Comparison of ENCODE assay signal across 13 cellular contexts in genomic region chr7:36175872-36176271, GRCh38. TPM values are rescaled to one million over a fixed set of nuclear protein-coding genes. Genes with fewer than 3 reads are reported as not detected.
A peak's percentile ranks its signal among the peaks of the same experiment; 100 is the strongest.
DNase-seq lines count a peak whose midpoint lies in the region; ATAC-seq, FAIRE-seq and TF ChIP-seq lines count a peak whose summit lies in the region.
"Had no signal": no experiment of that assay in that cellular context is flagged by ENCODE, and none has a peak within 500 bp of the region (broad histone marks: within the 10 kb centered on the region; RNA-seq: fewer than 3 reads in every experiment).

No MANE protein-coding gene starts in this region.

- H3K27me3 ChIP-seq in K562 (ENCODE audit: control insufficient read depth in 2 of 2, insufficient read depth in 2 of 2, low read length in 2 of 2) (peaks cover 7 to 45% of the 10 kb centered on the region in 2 experiments), transverse colon (no peaks in the 10 kb centered on the region)

- no peak for TF ChIP-seq EP300 in K562 (IDR thresholded peaks at IDR 0.05; ENCODE audit: low read length)
- TF ChIP-seq EP300 in transverse colon (IDR thresholded peaks at IDR 0.05; ENCODE audit: low read depth): no peak

- H3K9me1 ChIP-seq in K562 (ENCODE audit: control insufficient read depth, insufficient read depth, low read length): no peaks in the 10 kb centered on the region

- TF ChIP-seq POLR2A in K562 (conservative IDR thresholded peaks at IDR 0.05) (no peak), transverse colon (IDR thresholded peaks at IDR 0.05) (no peak)

- FAIRE-seq in K562 (lab: Jason Lieb, UNC): no peak

- in situ Hi-C loops in K562 (cut with MboI): no loop called here
- in situ Hi-C loops in transverse colon (cut with MboI; ENCODE audit: low pct_ligation_motif_present in 1 of 4, low pct_unique_long_range_greater_than_20kb in 1 of 4, low sequenced_read_pairs in 3 of 4): no loop called here

- no peak overlapping the region for H3K4me2 ChIP-seq in K562 (ENCODE audit: insufficient read depth, low read length)

- H4K20me1 ChIP-seq in K562 (replicated peaks; ENCODE audit: control insufficient read depth, insufficient read depth, low read length): 0 out of 2 replicates have a peak, but pooled peaks cover 3% of the 10 kb centered on the region

- intact Hi-C loops in K562 (cut with micrococcal nuclease) (no loop called here), transverse colon (cut with DNase I; ENCODE audit: low total_unique reads) (no loop called here)

- no peak overlapping the region for H2AFZ ChIP-seq in K562 (ENCODE audit: low read depth, low read length)

- 2% methylated on average over 5 of the region's 7 CpGs for WGBS in K562 (ENCODE audit: insufficient coverage, low coverage, missing lambda C conversion rate)
- 69% methylated on average over 7 of the region's 7 CpGs; no CpG with 5 or more reads in 1 of the 2 donors for WGBS in transverse colon (ENCODE audit: low coverage in 1 of 2), 2 donors

- no peaks in the 10 kb centered on the region for H3K9me3 ChIP-seq in K562 (replicated peaks; ENCODE audit: control insufficient read depth, insufficient read depth, low read depth, low read length)
- H3K9me3 ChIP-seq in transverse colon: no peaks in the 10 kb centered on the region

- BruUV-seq in K562 (replicated peaks; lab: Mats Ljungman, UMichigan): no TSS peak

- DNase-seq in MV-4-11 (lab: John Stamatoyannopoulos, UW) (peak; percentile 78), K562 (ENCODE audit: extremely low read depth in 1 of 4, low spot score in 3 of 4) (no peak), mucosa of gallbladder (ENCODE audit: low spot score) (peak; percentile 26), transverse colon (peak; percentile 42), NCI-H2029 treated with DMSO at 0.1 percent for 48 hours (lab: John Stamatoyannopoulos, UW) (no peak)
- no peak for DNase-seq in activated CD4-positive, alpha-beta T cell treated with anti-CD3 and anti-CD28 coated beads for 4 hours
- DNase-seq: activated CD4-positive, alpha-beta T cell treated with anti-CD3 and anti-CD28 coated beads, Interleukin-2, amount 50 U/mL, for 4 hours; activated naive CD4-positive, alpha-beta T cell treated with Interleukin-2 at 50 U/mL for 16 hours; Calu3; NCI-H1436 treated with DMSO at 0.1 percent for 48 hours; NCI-H748 treated with DMSO at 0.1 percent for 48 hours; stimulated activated naive CD8-positive, alpha-beta T cell treated with anti-CD3 and anti-CD28 coated beads, Interleukin-15, Interleukin-2, amounts not matched to agents 100 U/mL and 50 U/mL, for 24 hours had no signal

- 0 out of 3 replicates have a peak, but pooled peaks have one; percentile 21 for ATAC-seq in K562
- ATAC-seq in HG03432 (IDR thresholded peaks at IDR 0.05; ENCODE audit: unreplicated experiment): no peak
- ATAC-seq: stimulated activated naive CD8-positive, alpha-beta T cell treated with anti-CD3 and anti-CD28 coated beads, Interleukin-15, Interleukin-2, amounts not matched to agents 100 U/mL and 50 U/mL, for 24 hours had no signal

- H3K4me3 ChIP-seq in K562: no peak overlapping the region
- H3K4me3 ChIP-seq in transverse colon: no peak overlapping the region

- H3K36me3 ChIP-seq in K562 (ENCODE audit: control insufficient read depth, insufficient read depth, low read length) (no peaks in the 10 kb centered on the region), transverse colon (no peaks in the 10 kb centered on the region)

- H3K27ac ChIP-seq in K562 (ENCODE audit: extremely low read depth, low read depth, low read length) (no peak overlapping the region), transverse colon (peak overlapping the region; percentile 21 to 69 (median 53))

- no peak for TF ChIP-seq RAD21 in K562 (CRISPR knock-in tag; conservative IDR thresholded peaks at IDR 0.05 in 1 of 2, IDR thresholded peaks at IDR 0.05 in 1 of 2)

- H3K4me1 ChIP-seq in K562 (replicated peaks in 1 of 2; ENCODE audit: control insufficient read depth in 2 of 2, insufficient read depth in 2 of 2, low read length in 2 of 2) (no peaks in the 10 kb centered on the region; a peak in 1 of 5 replicates), transverse colon (peaks cover 0 to 13% (median 4%) of the 10 kb centered on the region in 4 donors)

- CTCF ChIA-PET in K562 (lab: Yijun Ruan, JAX; ENCODE audit: low intra/inter-chr PET ratio): no interaction called here

- TF ChIP-seq CTCF in K562 (IDR thresholded peaks at IDR 0.05 in 2 of 3, conservative IDR thresholded peaks at IDR 0.05 in 1 of 3; ENCODE audit: insufficient read depth in 2 of 3, low read depth in 1 of 3, low read length in 3 of 3) (no peak), transverse colon (IDR thresholded peaks at IDR 0.05) (no peak)

- H3K79me2 ChIP-seq in K562 (ENCODE audit: control insufficient read depth, insufficient read depth, low read length): no peaks in the 10 kb centered on the region

- POLR2A ChIA-PET in K562 (lab: Yijun Ruan, JAX): interaction anchor here (1.4 kb wide), 1 partner anchor 9 kb away, joined by 3 read pairs; no protein-coding TSS in a partner anchor

- no peak overlapping the region for H3K9ac ChIP-seq in K562 (ENCODE audit: insufficient read depth in 1 of 2, low read depth in 2 of 2, low read length in 2 of 2)

TF ChIP-seq in K562, 482 proteins besides CTCF, POLR2A, EP300 and RAD21:
- TF ChIP-seq NR2C2 (CRISPR knock-in tag; IDR thresholded peaks at IDR 0.05) (no peak), NR2C2 (tag; IDR thresholded peaks at IDR 0.05) (0 out of 2 replicates have a peak, but pooled peaks have one; percentile 17), ZNF785 (CRISPR knock-in tag; IDR thresholded peaks at IDR 0.05) (no peak)
TF ChIP-seq in K562: peak in this region for 1.

RNA-seq across cellular contexts. Expression of gene EEPD1, which starts 22.8 kb away (rescaled TPM):
- 0.77 and 1.5 TPM in 2 replicates for total RNA-seq in K562 (2011; cell fraction: chromatin; rRNA removed; ENCODE audit: low replicate concordance)
- 1.3 and 1.5 TPM in 2 replicates for total RNA-seq in K562 (2011; cell fraction: nucleolus; rRNA removed)
- total RNA-seq in K562 (2011; cell fraction: nucleoplasm; rRNA removed): 1.0 and 1.2 TPM in 2 replicates
- 0.78 and 1.5 TPM in 2 replicates for total RNA-seq in K562 (2014; rRNA removed)
- 0.38 and 0.84 TPM in 2 replicates for total RNA-seq in K562 (2014; rRNA removed; fragmentation: Illumina TruSeq; extraction: Trizol)
- 0.68 and 0.76 TPM in 2 replicates for total RNA-seq in K562 (2015; rRNA removed; fragmentation: Illumina TruSeq; extraction: Trizol)
- 0.71 and 1.9 TPM in 2 replicates for total RNA-seq in K562 (2021)
- 0.33 and 0.42 TPM in 2 replicates for polyA plus RNA-seq in K562 (2011; rRNA removed)
- polyA plus RNA-seq in K562 (2011; cell fraction: cytosol; rRNA removed): 0.22 and 0.52 TPM in 2 replicates
- polyA plus RNA-seq in K562 (2011; cell fraction: nucleus; rRNA removed): 0.67 and 0.71 TPM in 2 replicates
- polyA plus RNA-seq in K562 (2012): 0.72 and 0.91 TPM in 2 replicates
- polyA plus RNA-seq in K562 (2014; fragmentation: Illumina TruSeq; extraction: Trizol): 0.70 and 0.75 TPM in 2 replicates
- under 1 TPM in 1 of 2 experiments, not detected in 1; 0.01 TPM for polyA plus RNA-seq in K562 (2014; fragmentation: Nextera tagmentation; extraction: Ambion mirVana)
- 0.85 and 1.1 TPM in 2 replicates for polyA plus RNA-seq in K562 (2014; rRNA removed)
- polyA minus RNA-seq in K562 (2011; rRNA and poly(A)+ RNA removed): 0.21 and 0.46 TPM in 2 replicates
- polyA minus RNA-seq in K562 (2011; cell fraction: cytosol; rRNA and poly(A)+ RNA removed): 0.82 TPM in 1 of 2 replicates, not detected in the other
- polyA minus RNA-seq in K562 (2011; cell fraction: nucleus; rRNA and poly(A)+ RNA removed): 0.81 and 1.1 TPM in 2 replicates
- 40.1 TPM for total RNA-seq in mucosa of gallbladder
- total RNA-seq in transverse colon: 10 to 100 TPM; 16.2 to 36.2 (median 25.2) TPM

Comparison
In these comparisons a context has a peak if more than half of its experiments do, and no peak if none do; other contexts are left out.
1. DNase-seq: peak in MV-4-11 (single experiment), mucosa of gallbladder (single experiment) and transverse colon (single experiment); none in K562 (0 of 4), activated CD4-positive, alpha-beta T cell treated with anti-CD3 and anti-CD28 coated beads for 4 hours (0 of 2) and NCI-H2029 treated with DMSO at 0.1 percent for 48 hours (single experiment).
2. RNA of gene EEPD1, which starts 22.8 kb away (total RNA-seq): 40.1 TPM in mucosa of gallbladder (single experiment) and 16.2 to 36.2 TPM in transverse colon; 0.38 to 1.9 TPM in K562; every median in the first group is over 4 times any median in the second.